ENCODE assay signal across 1 cellular context in the genomic region with DNA sequence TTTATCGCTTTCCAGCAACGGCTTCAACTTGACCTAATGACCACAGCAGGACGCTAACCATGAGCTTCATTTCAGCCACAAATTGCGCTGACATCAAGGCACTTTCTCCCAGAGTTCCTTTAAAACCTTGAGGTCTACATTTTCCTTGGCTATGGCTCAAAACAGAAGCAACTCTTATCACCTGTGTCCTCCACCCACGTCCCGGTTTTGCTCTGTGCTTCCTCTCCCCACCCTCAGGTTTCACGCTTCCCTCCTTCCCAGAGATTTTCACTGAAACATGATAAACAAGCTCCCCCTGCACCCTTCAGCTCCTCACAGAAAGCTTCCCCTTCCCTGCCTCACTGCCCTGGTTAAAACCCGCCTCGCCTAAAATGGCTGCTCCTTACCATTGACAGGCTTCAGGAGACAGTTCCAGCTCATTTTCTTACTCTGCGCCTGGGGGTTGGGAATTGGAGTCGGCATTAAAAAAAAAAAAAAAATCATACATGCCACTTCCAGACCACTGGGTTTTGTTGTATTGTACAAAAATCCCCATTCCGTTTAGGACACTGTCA.
TF ChIP-seq lines count a peak whose summit lies in the region.

No MANE protein-coding gene starts in this region.

TF ChIP-seq in SK-N-SH treated with all-trans-retinoic acid at 6 μM for 48 hours, 23 proteins besides CTCF, POLR2A, EP300 and RAD21 (continued from another document):
- TF ChIP-seq, protein P1, sequence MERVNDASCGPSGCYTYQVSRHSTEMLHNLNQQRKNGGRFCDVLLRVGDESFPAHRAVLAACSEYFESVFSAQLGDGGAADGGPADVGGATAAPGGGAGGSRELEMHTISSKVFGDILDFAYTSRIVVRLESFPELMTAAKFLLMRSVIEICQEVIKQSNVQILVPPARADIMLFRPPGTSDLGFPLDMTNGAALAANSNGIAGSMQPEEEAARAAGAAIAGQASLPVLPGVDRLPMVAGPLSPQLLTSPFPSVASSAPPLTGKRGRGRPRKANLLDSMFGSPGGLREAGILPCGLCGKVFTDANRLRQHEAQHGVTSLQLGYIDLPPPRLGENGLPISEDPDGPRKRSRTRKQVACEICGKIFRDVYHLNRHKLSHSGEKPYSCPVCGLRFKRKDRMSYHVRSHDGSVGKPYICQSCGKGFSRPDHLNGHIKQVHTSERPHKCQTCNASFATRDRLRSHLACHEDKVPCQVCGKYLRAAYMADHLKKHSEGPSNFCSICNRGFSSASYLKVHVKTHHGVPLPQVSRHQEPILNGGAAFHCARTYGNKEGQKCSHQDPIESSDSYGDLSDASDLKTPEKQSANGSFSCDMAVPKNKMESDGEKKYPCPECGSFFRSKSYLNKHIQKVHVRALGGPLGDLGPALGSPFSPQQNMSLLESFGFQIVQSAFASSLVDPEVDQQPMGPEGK (CRISPR knock-in tag; IDR thresholded peaks at IDR 0.05; ENCODE audit: borderline replicate concordance): no peak
- TF ChIP-seq ZFP3 (CRISPR knock-in tag; IDR thresholded peaks at IDR 0.05) (no peak), SNAI2 (CRISPR knock-in tag; IDR thresholded peaks at IDR 0.05) (no peak), POU6F1 (CRISPR knock-in tag; IDR thresholded peaks at IDR 0.05; ENCODE audit: borderline replicate concordance, low read depth) (no peak), ISL1 (CRISPR knock-in tag; IDR thresholded peaks at IDR 0.05) (no peak), RARB (CRISPR knock-in tag; IDR thresholded peaks at IDR 0.05) (no peak), CSRNP3 (CRISPR knock-in tag; IDR thresholded peaks at IDR 0.05) (no peak), ZC3H10 (CRISPR knock-in tag; IDR thresholded peaks at IDR 0.05) (no peak)
